ENCODE assay signal across 8 cellular contexts in genomic region chr20:38032585-38033329, GRCh38. TPM values are rescaled to one million over a fixed set of nuclear protein-coding genes. Genes with fewer than 3 reads are reported as not detected.
DNase-seq lines count a peak whose midpoint lies in the region; ATAC-seq and TF ChIP-seq lines count a peak whose summit lies in the region.

No MANE protein-coding gene starts in this region.

- WGBS in mesodermal cell (ENCODE audit: insufficient coverage in 2 of 2), 2 experiments, result 46 to 47% methylated on average over 26 of the region's 28 CpGs

- peak; percentile 56 for ATAC-seq in HG02852 (IDR thresholded peaks at IDR 0.05; ENCODE audit: unreplicated experiment)
- ATAC-seq in thoracic aorta (ENCODE audit: insufficient number of reproducible peaks, low FRiP score, low read depth), result peak; percentile 23

- H3K27ac ChIP-seq in cingulate gyrus (ENCODE audit: low read depth, low read length) (peak overlapping the region; percentile 86), mesodermal cell (ENCODE audit: low read depth, low read length, severe bottlenecking) (peak overlapping the region; percentile 89), thoracic aorta (peak overlapping the region; percentile 86 to 95)

- H3K4me1 ChIP-seq in mesodermal cell (ENCODE audit: control insufficient read depth, insufficient read depth, low read length, poor library complexity, severe bottlenecking) (peaks cover 4% of the 10 kb centered on the region), thoracic aorta (ENCODE audit: control insufficient read depth in 1 of 2, low read depth in 2 of 2) (peaks cover 27 to 43% of the 10 kb centered on the region in 2 donors)

- H3K9me3 ChIP-seq in mesodermal cell (ENCODE audit: control insufficient read depth, low read length) (no peaks in the 10 kb centered on the region), thoracic aorta (no peaks in the 10 kb centered on the region)

- peak; percentile 75 for DNase-seq in stimulated activated CD4-positive, alpha-beta T cell treated with anti-CD3 and anti-CD28 coated beads, Interleukin-15, amount 100 ng/mL, for 24 hours
- DNase-seq in stimulated activated CD4-positive, alpha-beta T cell treated with anti-CD3 and anti-CD28 coated beads, Interleukin-4, amount 100 ng/mL, for 24 hours, result no peak
- DNase-seq in NOMO-1 treated with dmso at 0.1 percent for 144 hours (lab: John Stamatoyannopoulos, UW; ENCODE audit: unreplicated experiment) (peak; percentile 62), thoracic aorta (ENCODE audit: low spot score) (no peak), AG08395 (ENCODE audit: low spot score) (no peak)

- TF ChIP-seq CTCF in thoracic aorta (IDR thresholded peaks at IDR 0.05), result no peak

- H3K36me3 ChIP-seq in mesodermal cell (ENCODE audit: control insufficient read depth, insufficient read depth, low read length) (peaks cover 31% of the 10 kb centered on the region), thoracic aorta (no peaks in the 10 kb centered on the region)

- no peaks in the 10 kb centered on the region for H3K27me3 ChIP-seq in thoracic aorta (replicated peaks; ENCODE audit: insufficient read depth)

- peak overlapping the region; percentile 83 for H3K4me3 ChIP-seq in mesodermal cell (ENCODE audit: extremely low read depth, insufficient read depth, low read length, poor library complexity, severe bottlenecking)
- peak overlapping the region; percentile 81 for H3K4me3 ChIP-seq in thoracic aorta

RNA-seq across cellular contexts. Expression of gene TTI1, which starts 0.5 kb away (rescaled TPM):
- polyA plus RNA-seq in mesodermal cell (2013, experiment 1 of 2), result 26.1 TPM
- 25.1 TPM for polyA plus RNA-seq in mesodermal cell (2013, experiment 2 of 2)
- 10 to 100 TPM; 12.2 to 20.1 TPM for total RNA-seq in thoracic aorta

RNA-seq across cellular contexts. Expression of gene RPRD1B, which starts 0.8 kb away (rescaled TPM):
- polyA plus RNA-seq in mesodermal cell (2013, experiment 1 of 2), result 26.1 TPM
- polyA plus RNA-seq in mesodermal cell (2013, experiment 2 of 2), result 22.9 TPM
- 10 to 100 TPM; 22.3 to 77.7 TPM for total RNA-seq in thoracic aorta

Comparison
In these comparisons a context has a peak if more than half of its experiments do, and no peak if none do; other contexts are left out.
1. DNase-seq: peak in stimulated activated CD4-positive, alpha-beta T cell treated with anti-CD3 and anti-CD28 coated beads, Interleukin-15, amount 100 ng/mL, for 24 hours (single experiment) and NOMO-1 treated with dmso at 0.1 percent for 144 hours (single experiment); none in stimulated activated CD4-positive, alpha-beta T cell treated with anti-CD3 and anti-CD28 coated beads, Interleukin-4, amount 100 ng/mL, for 24 hours (single experiment), thoracic aorta (single experiment) and AG08395 (single experiment).
2. Peak in every context shown above with its lines, with median percentiles within 50 percentile points of each other: H3K27ac ChIP-seq.